8 cellular contexts compared by ENCODE assay signal in the genomic region with DNA sequence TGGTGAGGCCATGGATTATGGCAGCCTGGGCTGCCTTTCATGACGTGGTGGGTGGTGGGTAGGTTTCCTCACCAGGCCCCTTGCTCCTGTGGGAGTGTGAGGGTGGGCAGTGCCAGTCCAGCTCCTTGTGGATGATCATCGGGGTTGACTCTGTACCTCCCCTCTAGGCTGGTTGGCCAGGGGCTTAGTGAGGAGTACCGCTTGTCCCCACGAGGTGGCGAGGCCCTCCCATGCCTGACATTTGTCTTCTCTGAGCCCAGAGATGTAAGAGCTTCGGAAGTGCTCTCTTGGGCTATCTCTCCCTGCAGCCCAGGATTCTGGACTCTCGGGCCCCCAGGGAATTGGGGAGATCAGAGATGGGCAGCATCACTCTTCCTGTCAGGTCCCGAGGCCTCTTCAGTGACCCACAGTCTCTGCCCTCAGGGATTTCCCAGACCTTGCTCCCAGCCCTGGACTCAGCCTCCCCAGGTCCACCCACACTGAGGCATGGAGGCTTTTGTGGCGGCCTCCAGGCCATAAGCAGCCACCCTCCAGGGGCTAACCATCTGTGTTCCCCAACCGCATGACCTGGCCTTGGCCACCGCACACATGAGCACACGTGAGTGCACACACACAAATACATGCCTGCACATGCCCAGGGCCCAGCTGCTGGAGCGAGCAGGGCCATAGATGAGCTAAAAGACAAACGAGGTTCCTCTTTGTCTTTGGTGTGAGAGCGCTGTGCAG. TPM values are rescaled to one million over a fixed set of nuclear protein-coding genes. Genes with fewer than 3 reads are reported as not detected.
DNase-seq lines count a peak whose midpoint lies in the region; ATAC-seq and TF ChIP-seq lines count a peak whose summit lies in the region.

No MANE protein-coding gene starts in this region.

- CTCF ChIA-PET in Calu3 (lab: Charles Lee), result interaction anchor here (1.0 to 3.0 kb wide), 13 partner anchors 9 to 319 kb away, joined by 3 to 36 read pairs (median 6); partner anchors contain the start of gene EMX1
- CTCF ChIA-PET in activated naive CD4-positive, alpha-beta T cell treated with anti-CD3 and anti-CD28 coated beads, Interleukin-2, amount 10 ng/mL, durations not matched to agents 7 days and 5 days (lab: Charles Lee), result interaction anchor here (0.6 to 7.7 kb wide), 33 partner anchors 9 to 334 kb away, joined by 3 to 155 read pairs (median 6); partner anchors contain the start of gene SMYD5

- no peak overlapping the region for H3K4me3 Mint-ChIP-seq in Calu3 (ENCODE audit: low read depth, unreplicated experiment)
- H3K4me3 Mint-ChIP-seq in activated naive CD4-positive, alpha-beta T cell treated with anti-CD3 and anti-CD28 coated beads, Interleukin-2, amount 10 ng/mL, durations not matched to agents 7 days and 5 days, result no peak overlapping the region

- ATAC-seq in GM18909 (IDR thresholded peaks at IDR 0.05; ENCODE audit: poor library complexity, unreplicated experiment), result peak; percentile 75
- peak; percentile 54 for ATAC-seq in HG03064 (IDR thresholded peaks at IDR 0.05; ENCODE audit: low read depth, unreplicated experiment)
- no peak for ATAC-seq in GM21737 (IDR thresholded peaks at IDR 0.05; ENCODE audit: unreplicated experiment)

- peaks cover 47% of the 10 kb centered on the region for H3K27me3 ChIP-seq in left ventricle myocardium inferior (ENCODE audit: low read depth)

- peaks cover 41% of the 10 kb centered on the region for H3K27me3 Mint-ChIP-seq in Calu3 (ENCODE audit: unreplicated experiment)
- peaks cover 82% of the 10 kb centered on the region for H3K27me3 Mint-ChIP-seq in activated naive CD4-positive, alpha-beta T cell treated with anti-CD3 and anti-CD28 coated beads, Interleukin-2, amount 10 ng/mL, durations not matched to agents 7 days and 5 days

- peak; percentile 84 for TF ChIP-seq CTCF in Calu3 (IDR thresholded peaks at IDR 0.05; ENCODE audit: unreplicated experiment)
- TF ChIP-seq CTCF in left ventricle myocardium inferior (IDR thresholded peaks at IDR 0.05; ENCODE audit: borderline replicate concordance), result peak; percentile 72

- BruUV-seq in Calu3 (replicated peaks; lab: Mats Ljungman, UMichigan), result no TSS peak

- H3K36me3 ChIP-seq in left ventricle myocardium inferior, result peaks cover 22% of the 10 kb centered on the region

- DNase-seq in Calu3 (peak; percentile 77), NCI-H69 (lab: John Stamatoyannopoulos, UW) (peak; percentile 66), left ventricle myocardium inferior (peak; percentile 36)
- DNase-seq in activated naive CD4-positive, alpha-beta T cell treated with anti-CD3 and anti-CD28 coated beads, Interleukin-2, amount 10 ng/mL, durations not matched to agents 7 days and 5 days, result peak; percentile 65
- DNase-seq in stimulated activated CD4-positive, alpha-beta T cell treated with anti-CD3 and anti-CD28 coated beads, Interleukin-12 subunit alpha, Interleukin-12 subunit beta, amount 100 ng/mL, for 48 hours (ENCODE audit: low read depth in 2 of 3, low spot score in 1 of 3), result peak in 2 of 3 donors; percentile 22 to 42

- H3K9me3 ChIP-seq in left ventricle myocardium inferior (replicated peaks), result no peaks in the 10 kb centered on the region

- H3K27ac ChIP-seq in left ventricle myocardium inferior (replicated peaks), result no peak overlapping the region

- intact Hi-C loops in Calu3 (cut with micrococcal nuclease; ENCODE audit: unreplicated experiment), result loop anchor here (1.0 to 5.0 kb wide), 3 partner anchors 42 to 283 kb away; no protein-coding TSS in a partner anchor
- intact Hi-C loops in left ventricle myocardium inferior (cut with micrococcal nuclease), result loop anchor here (5.0 to 10.0 kb wide), 2 partner anchors 81 to 269 kb away; no protein-coding TSS in a partner anchor

- H3K27ac Mint-ChIP-seq in Calu3 (ENCODE audit: unreplicated experiment), result no peak overlapping the region
- no peak overlapping the region for H3K27ac Mint-ChIP-seq in activated naive CD4-positive, alpha-beta T cell treated with anti-CD3 and anti-CD28 coated beads, Interleukin-2, amount 10 ng/mL, durations not matched to agents 7 days and 5 days

- peaks cover 34% of the 10 kb centered on the region for H3K4me1 ChIP-seq in left ventricle myocardium inferior

- no peaks in the 10 kb centered on the region for H3K9me3 Mint-ChIP-seq in Calu3 (ENCODE audit: low read depth, unreplicated experiment)
- no peaks in the 10 kb centered on the region for H3K9me3 Mint-ChIP-seq in activated naive CD4-positive, alpha-beta T cell treated with anti-CD3 and anti-CD28 coated beads, Interleukin-2, amount 10 ng/mL, durations not matched to agents 7 days and 5 days

- peaks cover 44% of the 10 kb centered on the region for H3K4me1 Mint-ChIP-seq in Calu3 (ENCODE audit: low read depth, unreplicated experiment)
- H3K4me1 Mint-ChIP-seq in activated naive CD4-positive, alpha-beta T cell treated with anti-CD3 and anti-CD28 coated beads, Interleukin-2, amount 10 ng/mL, durations not matched to agents 7 days and 5 days, result no peaks in the 10 kb centered on the region

- H3K4me3 ChIP-seq in left ventricle myocardium inferior, result no peak overlapping the region

- H3K36me3 Mint-ChIP-seq in Calu3 (ENCODE audit: insufficient read depth, unreplicated experiment), result peaks cover 4% of the 10 kb centered on the region
- H3K36me3 Mint-ChIP-seq in activated naive CD4-positive, alpha-beta T cell treated with anti-CD3 and anti-CD28 coated beads, Interleukin-2, amount 10 ng/mL, durations not matched to agents 7 days and 5 days, result no peaks in the 10 kb centered on the region

RNA-seq across cellular contexts. Expression of gene SPR, which starts 6.5 kb away (rescaled TPM):
- total RNA-seq in Calu3 (2022), result 71.1 and 84.4 TPM in 2 replicates
- total RNA-seq in left ventricle myocardium inferior, result 53.5 TPM

RNA-seq across cellular contexts. Expression of gene EMX1, which starts 23.6 kb away (rescaled TPM):
- not detected in 2 replicates for total RNA-seq in Calu3 (2022)
- not detected for total RNA-seq in left ventricle myocardium inferior
